In the genomic region with DNA sequence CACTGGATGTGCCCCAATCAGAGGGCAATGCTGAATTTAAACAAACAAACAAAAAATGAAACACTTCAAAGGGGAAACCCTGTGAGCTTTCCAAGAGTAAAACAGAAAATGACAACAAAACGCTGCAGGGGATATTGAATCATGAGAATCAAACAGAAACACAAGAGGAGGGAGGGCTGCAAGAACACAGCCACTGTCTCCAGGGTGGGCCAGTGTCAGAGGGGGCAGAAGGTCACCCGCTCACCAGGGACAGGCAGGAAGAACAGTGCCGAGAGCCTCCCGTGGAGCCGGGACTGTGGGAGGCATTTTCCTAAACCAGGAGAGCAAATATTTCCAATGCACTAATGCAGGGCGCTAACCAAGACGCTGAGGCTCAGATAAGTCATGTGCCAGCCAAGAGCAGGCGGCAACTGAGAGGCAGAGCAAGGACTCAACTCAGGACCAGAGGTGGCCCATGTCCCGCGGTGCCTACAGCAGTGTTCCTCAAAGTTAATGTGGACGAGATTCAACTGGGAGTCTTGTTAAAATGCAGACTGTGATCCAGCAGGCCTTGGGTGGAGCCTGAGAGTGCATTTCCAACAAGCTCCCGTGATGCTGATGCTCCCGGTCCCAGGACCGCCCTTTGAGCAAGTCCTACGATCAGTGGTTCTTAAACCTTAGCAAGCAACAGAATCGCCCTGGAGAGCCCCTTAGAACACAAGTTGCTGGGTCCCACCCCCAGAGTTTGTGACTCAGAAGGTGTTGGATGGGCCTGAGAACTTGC, we compare ENCODE assay signal across 2 cellular contexts.
TF ChIP-seq lines count a peak whose summit lies in the region.

No MANE protein-coding gene starts in this region.

TF ChIP-seq in SK-N-SH, 30 proteins besides CTCF, POLR2A, EP300 and RAD21 (continued from another document):
- TF ChIP-seq FOXJ3 (CRISPR knock-in tag; IDR thresholded peaks at IDR 0.05) (no peak), EZH2phosphoT487 (IDR thresholded peaks at IDR 0.05; ENCODE audit: borderline replicate concordance, low read depth) (no peak), SIN3A (IDR thresholded peaks at IDR 0.05; ENCODE audit: borderline replicate concordance, low read depth, low read length) (no peak)
- TF ChIP-seq, protein P1, sequence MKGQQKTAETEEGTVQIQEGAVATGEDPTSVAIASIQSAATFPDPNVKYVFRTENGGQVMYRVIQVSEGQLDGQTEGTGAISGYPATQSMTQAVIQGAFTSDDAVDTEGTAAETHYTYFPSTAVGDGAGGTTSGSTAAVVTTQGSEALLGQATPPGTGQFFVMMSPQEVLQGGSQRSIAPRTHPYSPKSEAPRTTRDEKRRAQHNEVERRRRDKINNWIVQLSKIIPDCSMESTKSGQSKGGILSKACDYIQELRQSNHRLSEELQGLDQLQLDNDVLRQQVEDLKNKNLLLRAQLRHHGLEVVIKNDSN (IDR thresholded peaks at IDR 0.05; ENCODE audit: borderline replicate concordance, low read depth) = no peak

TF ChIP-seq in SK-N-SH treated with all-trans-retinoic acid at 6 μM for 48 hours, 23 proteins besides CTCF, POLR2A, EP300 and RAD21 (continued from another document):
- TF ChIP-seq, protein P2, sequence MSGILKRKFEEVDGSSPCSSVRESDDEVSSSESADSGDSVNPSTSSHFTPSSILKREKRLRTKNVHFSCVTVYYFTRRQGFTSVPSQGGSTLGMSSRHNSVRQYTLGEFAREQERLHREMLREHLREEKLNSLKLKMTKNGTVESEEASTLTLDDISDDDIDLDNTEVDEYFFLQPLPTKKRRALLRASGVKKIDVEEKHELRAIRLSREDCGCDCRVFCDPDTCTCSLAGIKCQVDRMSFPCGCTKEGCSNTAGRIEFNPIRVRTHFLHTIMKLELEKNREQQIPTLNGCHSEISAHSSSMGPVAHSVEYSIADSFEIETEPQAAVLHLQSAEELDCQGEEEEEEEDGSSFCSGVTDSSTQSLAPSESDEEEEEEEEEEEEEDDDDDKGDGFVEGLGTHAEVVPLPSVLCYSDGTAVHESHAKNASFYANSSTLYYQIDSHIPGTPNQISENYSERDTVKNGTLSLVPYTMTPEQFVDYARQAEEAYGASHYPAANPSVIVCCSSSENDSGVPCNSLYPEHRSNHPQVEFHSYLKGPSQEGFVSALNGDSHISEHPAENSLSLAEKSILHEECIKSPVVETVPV (CRISPR knock-in tag; IDR thresholded peaks at IDR 0.05) = no peak
- TF ChIP-seq BACH2 (CRISPR knock-in tag; IDR thresholded peaks at IDR 0.05; ENCODE audit: borderline replicate concordance) (no peak), TCF4 (CRISPR knock-in tag; IDR thresholded peaks at IDR 0.05; ENCODE audit: borderline replicate concordance) (no peak), ZC3H10 (CRISPR knock-in tag; IDR thresholded peaks at IDR 0.05) (no peak), CSDC2 (CRISPR knock-in tag; IDR thresholded peaks at IDR 0.05) (no peak)
- TF ChIP-seq, protein P3, sequence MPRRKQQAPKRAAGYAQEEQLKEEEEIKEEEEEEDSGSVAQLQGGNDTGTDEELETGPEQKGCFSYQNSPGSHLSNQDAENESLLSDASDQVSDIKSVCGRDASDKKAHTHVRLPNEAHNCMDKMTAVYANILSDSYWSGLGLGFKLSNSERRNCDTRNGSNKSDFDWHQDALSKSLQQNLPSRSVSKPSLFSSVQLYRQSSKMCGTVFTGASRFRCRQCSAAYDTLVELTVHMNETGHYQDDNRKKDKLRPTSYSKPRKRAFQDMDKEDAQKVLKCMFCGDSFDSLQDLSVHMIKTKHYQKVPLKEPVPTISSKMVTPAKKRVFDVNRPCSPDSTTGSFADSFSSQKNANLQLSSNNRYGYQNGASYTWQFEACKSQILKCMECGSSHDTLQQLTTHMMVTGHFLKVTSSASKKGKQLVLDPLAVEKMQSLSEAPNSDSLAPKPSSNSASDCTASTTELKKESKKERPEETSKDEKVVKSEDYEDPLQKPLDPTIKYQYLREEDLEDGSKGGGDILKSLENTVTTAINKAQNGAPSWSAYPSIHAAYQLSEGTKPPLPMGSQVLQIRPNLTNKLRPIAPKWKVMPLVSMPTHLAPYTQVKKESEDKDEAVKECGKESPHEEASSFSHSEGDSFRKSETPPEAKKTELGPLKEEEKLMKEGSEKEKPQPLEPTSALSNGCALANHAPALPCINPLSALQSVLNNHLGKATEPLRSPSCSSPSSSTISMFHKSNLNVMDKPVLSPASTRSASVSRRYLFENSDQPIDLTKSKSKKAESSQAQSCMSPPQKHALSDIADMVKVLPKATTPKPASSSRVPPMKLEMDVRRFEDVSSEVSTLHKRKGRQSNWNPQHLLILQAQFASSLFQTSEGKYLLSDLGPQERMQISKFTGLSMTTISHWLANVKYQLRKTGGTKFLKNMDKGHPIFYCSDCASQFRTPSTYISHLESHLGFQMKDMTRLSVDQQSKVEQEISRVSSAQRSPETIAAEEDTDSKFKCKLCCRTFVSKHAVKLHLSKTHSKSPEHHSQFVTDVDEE (CRISPR knock-in tag; IDR thresholded peaks at IDR 0.05) = no peak
